Comparison of ENCODE assay signal across 2 cellular contexts in genomic region chr6:43516367-43516696, GRCh38.
TF ChIP-seq lines count a peak whose summit lies in the region.

No MANE protein-coding gene starts in this region.

TF ChIP-seq in SK-N-SH, 30 proteins besides CTCF, POLR2A, EP300 and RAD21:
- TF ChIP-seq, protein P1, sequence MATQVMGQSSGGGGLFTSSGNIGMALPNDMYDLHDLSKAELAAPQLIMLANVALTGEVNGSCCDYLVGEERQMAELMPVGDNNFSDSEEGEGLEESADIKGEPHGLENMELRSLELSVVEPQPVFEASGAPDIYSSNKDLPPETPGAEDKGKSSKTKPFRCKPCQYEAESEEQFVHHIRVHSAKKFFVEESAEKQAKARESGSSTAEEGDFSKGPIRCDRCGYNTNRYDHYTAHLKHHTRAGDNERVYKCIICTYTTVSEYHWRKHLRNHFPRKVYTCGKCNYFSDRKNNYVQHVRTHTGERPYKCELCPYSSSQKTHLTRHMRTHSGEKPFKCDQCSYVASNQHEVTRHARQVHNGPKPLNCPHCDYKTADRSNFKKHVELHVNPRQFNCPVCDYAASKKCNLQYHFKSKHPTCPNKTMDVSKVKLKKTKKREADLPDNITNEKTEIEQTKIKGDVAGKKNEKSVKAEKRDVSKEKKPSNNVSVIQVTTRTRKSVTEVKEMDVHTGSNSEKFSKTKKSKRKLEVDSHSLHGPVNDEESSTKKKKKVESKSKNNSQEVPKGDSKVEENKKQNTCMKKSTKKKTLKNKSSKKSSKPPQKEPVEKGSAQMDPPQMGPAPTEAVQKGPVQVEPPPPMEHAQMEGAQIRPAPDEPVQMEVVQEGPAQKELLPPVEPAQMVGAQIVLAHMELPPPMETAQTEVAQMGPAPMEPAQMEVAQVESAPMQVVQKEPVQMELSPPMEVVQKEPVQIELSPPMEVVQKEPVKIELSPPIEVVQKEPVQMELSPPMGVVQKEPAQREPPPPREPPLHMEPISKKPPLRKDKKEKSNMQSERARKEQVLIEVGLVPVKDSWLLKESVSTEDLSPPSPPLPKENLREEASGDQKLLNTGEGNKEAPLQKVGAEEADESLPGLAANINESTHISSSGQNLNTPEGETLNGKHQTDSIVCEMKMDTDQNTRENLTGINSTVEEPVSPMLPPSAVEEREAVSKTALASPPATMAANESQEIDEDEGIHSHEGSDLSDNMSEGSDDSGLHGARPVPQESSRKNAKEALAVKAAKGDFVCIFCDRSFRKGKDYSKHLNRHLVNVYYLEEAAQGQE (IDR thresholded peaks at IDR 0.05; ENCODE audit: low read depth, low read length) = no peak
- TF ChIP-seq RFX5 (IDR thresholded peaks at IDR 0.05; ENCODE audit: low read length) (no peak), TEAD4 (IDR thresholded peaks at IDR 0.05; ENCODE audit: borderline replicate concordance, insufficient read depth) (no peak), JUND (IDR thresholded peaks at IDR 0.05) (no peak), CHD2 (IDR thresholded peaks at IDR 0.05; ENCODE audit: low read length, partially characterized antibody) (no peak), SIN3A (IDR thresholded peaks at IDR 0.05; ENCODE audit: borderline replicate concordance, low read depth, low read length) (no peak), SMC3 (IDR thresholded peaks at IDR 0.05; ENCODE audit: low read depth, low read length) (no peak), FOSL2 (IDR thresholded peaks at IDR 0.05; ENCODE audit: borderline replicate concordance, low read depth) (no peak), TCF12 (IDR thresholded peaks at IDR 0.05) (no peak), POLR2AphosphoS5 (IDR thresholded peaks at IDR 0.05; ENCODE audit: low read depth, low read length) (no peak), FOXM1 (IDR thresholded peaks at IDR 0.05; ENCODE audit: low read depth) (no peak), TAF1 (IDR thresholded peaks at IDR 0.05; ENCODE audit: borderline replicate concordance, low read depth, low read length) (no peak)
- TF ChIP-seq, protein P2, sequence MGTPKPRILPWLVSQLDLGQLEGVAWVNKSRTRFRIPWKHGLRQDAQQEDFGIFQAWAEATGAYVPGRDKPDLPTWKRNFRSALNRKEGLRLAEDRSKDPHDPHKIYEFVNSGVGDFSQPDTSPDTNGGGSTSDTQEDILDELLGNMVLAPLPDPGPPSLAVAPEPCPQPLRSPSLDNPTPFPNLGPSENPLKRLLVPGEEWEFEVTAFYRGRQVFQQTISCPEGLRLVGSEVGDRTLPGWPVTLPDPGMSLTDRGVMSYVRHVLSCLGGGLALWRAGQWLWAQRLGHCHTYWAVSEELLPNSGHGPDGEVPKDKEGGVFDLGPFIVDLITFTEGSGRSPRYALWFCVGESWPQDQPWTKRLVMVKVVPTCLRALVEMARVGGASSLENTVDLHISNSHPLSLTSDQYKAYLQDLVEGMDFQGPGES (IDR thresholded peaks at IDR 0.05; ENCODE audit: low read depth, low read length) = no peak

TF ChIP-seq in SK-N-SH treated with all-trans-retinoic acid at 6 μM for 48 hours, 23 proteins besides CTCF, POLR2A, EP300 and RAD21 (continued from another document):
- TF ChIP-seq, protein P3, sequence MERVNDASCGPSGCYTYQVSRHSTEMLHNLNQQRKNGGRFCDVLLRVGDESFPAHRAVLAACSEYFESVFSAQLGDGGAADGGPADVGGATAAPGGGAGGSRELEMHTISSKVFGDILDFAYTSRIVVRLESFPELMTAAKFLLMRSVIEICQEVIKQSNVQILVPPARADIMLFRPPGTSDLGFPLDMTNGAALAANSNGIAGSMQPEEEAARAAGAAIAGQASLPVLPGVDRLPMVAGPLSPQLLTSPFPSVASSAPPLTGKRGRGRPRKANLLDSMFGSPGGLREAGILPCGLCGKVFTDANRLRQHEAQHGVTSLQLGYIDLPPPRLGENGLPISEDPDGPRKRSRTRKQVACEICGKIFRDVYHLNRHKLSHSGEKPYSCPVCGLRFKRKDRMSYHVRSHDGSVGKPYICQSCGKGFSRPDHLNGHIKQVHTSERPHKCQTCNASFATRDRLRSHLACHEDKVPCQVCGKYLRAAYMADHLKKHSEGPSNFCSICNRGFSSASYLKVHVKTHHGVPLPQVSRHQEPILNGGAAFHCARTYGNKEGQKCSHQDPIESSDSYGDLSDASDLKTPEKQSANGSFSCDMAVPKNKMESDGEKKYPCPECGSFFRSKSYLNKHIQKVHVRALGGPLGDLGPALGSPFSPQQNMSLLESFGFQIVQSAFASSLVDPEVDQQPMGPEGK (CRISPR knock-in tag; IDR thresholded peaks at IDR 0.05; ENCODE audit: borderline replicate concordance) = no peak
- TF ChIP-seq CSDC2 (CRISPR knock-in tag; IDR thresholded peaks at IDR 0.05) = no peak
- no peak for TF ChIP-seq ISL1 (CRISPR knock-in tag; IDR thresholded peaks at IDR 0.05)
- no peak for TF ChIP-seq ZNF70 (CRISPR knock-in tag; IDR thresholded peaks at IDR 0.05)
- no peak for TF ChIP-seq SNAI2 (CRISPR knock-in tag; IDR thresholded peaks at IDR 0.05)
- no peak for TF ChIP-seq ZFP30 (CRISPR knock-in tag; IDR thresholded peaks at IDR 0.05)
